In the genomic region with DNA sequence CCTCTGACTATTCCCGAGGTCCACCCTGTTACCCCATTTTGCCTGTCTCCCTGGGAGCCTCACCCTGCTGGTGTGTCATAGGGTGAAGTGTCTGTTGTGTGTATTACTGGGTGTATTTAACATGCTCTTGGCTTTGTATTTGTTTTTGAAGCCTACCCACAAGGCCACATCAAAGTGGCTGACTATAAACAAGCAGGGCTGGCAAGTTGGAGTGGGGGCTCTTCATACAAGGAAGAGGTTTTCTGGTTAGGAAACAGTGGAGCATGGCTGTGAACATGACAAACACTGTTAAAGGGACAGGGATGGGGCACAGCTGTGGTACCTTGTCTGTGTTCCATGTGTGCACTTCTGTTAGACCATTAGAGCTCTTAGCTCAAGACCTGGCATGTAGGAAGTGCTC, we compare ENCODE assay signal across 8 cellular contexts. TPM values are rescaled to one million over a fixed set of nuclear protein-coding genes. Genes with fewer than 3 reads are reported as not detected.
A peak's percentile ranks its signal among the peaks of the same experiment; 100 is the strongest.
DNase-seq lines count a peak whose midpoint lies in the region; ATAC-seq and TF ChIP-seq lines count a peak whose summit lies in the region.

No MANE protein-coding gene starts in this region.

- no TSS peak for BruUV-seq in OCI-LY7 (replicated peaks; lab: Mats Ljungman, UMichigan)

- H3K4me3 ChIP-seq in OCI-LY7 (ENCODE audit: low read depth, low read length, poor library complexity, severe bottlenecking) = no peak overlapping the region

- peak overlapping the region; percentile 55 for H3K27ac ChIP-seq in OCI-LY7 (ENCODE audit: low read depth, low read length, poor library complexity, severe bottlenecking)

- CTCF ChIA-PET in OCI-LY7 (lab: Charles Lee; ENCODE audit: unreplicated experiment) = interaction anchor here (1.0 kb wide), 1 partner anchor 9 kb away, joined by 3 read pairs; no protein-coding TSS in a partner anchor

- peak overlapping the region; percentile 53 for H3K4me2 ChIP-seq in OCI-LY7 (ENCODE audit: low read length)

- intact Hi-C loops in OCI-LY7 (cut with micrococcal nuclease; ENCODE audit: unreplicated experiment) = loop anchor here (5.0 kb wide), 1 partner anchor 134 kb away; the partner anchor contains the start of gene ABRACL

- no peaks in the 10 kb centered on the region for H3K79me2 ChIP-seq in OCI-LY7 (ENCODE audit: insufficient read depth, low read depth, low read length)

- H4K20me1 ChIP-seq in OCI-LY7 (ENCODE audit: insufficient read depth, low read length) = peaks cover 8% of the 10 kb centered on the region; the same call in 1 of the 2 replicates

- POLR2A ChIA-PET in OCI-LY7 (lab: Charles Lee) = interaction anchor here (0.5 to 1.9 kb wide), 7 partner anchors 9 to 199 kb away, joined by 3 to 10 read pairs (median 3); no protein-coding TSS in a partner anchor

- no peak for TF ChIP-seq CTCF in OCI-LY7 (conservative IDR thresholded peaks at IDR 0.05; ENCODE audit: low read length)

- no peaks in the 10 kb centered on the region for H3K9me3 ChIP-seq in OCI-LY7 (ENCODE audit: low read length)

- no peak for ATAC-seq in GM21367 (IDR thresholded peaks at IDR 0.05; ENCODE audit: unreplicated experiment)
- ATAC-seq in HG02870 (IDR thresholded peaks at IDR 0.05; ENCODE audit: unreplicated experiment) = no peak

- 0 out of 2 replicates have a peak, but pooled peaks cover 12% of the 10 kb centered on the region for H3K36me3 ChIP-seq in OCI-LY7 (ENCODE audit: insufficient read depth, low read length)

- peak; percentile 31 for DNase-seq in stimulated activated CD4-positive, alpha-beta T cell treated with anti-CD3 and anti-CD28 coated beads, Interleukin-15, amount 100 ng/mL, for 24 hours
- no peak for DNase-seq in stimulated activated CD4-positive, alpha-beta T cell treated with anti-CD3 and anti-CD28 coated beads, Interleukin-2, amount 100 ng/mL, for 48 hours
- DNase-seq in OCI-LY7 (ENCODE audit: low spot score) = no peak
- peak; percentile 91 for DNase-seq in central memory CD4-positive, alpha-beta T cell
- DNase-seq in stimulated activated CD8-positive, alpha-beta memory T cell treated with anti-CD3 and anti-CD28 coated beads, Interleukin-4, amount 100 ng/mL, for 48 hours = peak; percentile 55
- DNase-seq in HCEC 1CT = no peak

- no peak overlapping the region for H2AFZ ChIP-seq in OCI-LY7 (ENCODE audit: low read length)

- H3K4me1 ChIP-seq in OCI-LY7 (ENCODE audit: insufficient read depth, low read length, poor library complexity, severe bottlenecking) = peaks cover 53% of the 10 kb centered on the region

- H3K9me2 ChIP-seq in OCI-LY7 (ENCODE audit: insufficient read depth, low read length) = no peaks in the 10 kb centered on the region

RNA-seq across cellular contexts. Expression of gene HECA, which starts 26.3 kb away (rescaled TPM):
- total RNA-seq in OCI-LY7 (2014; rRNA removed; shearing (Covaris generic)) = 15.7 and 21.9 TPM in 2 replicates
- 23.3 and 27.3 TPM in 2 replicates for total RNA-seq in OCI-LY7 (2022)

Comparison
In these comparisons a context has a peak if more than half of its experiments do, and no peak if none do; other contexts are left out.
1. DNase-seq: peak in stimulated activated CD4-positive, alpha-beta T cell treated with anti-CD3 and anti-CD28 coated beads, Interleukin-15, amount 100 ng/mL, for 24 hours (single experiment), central memory CD4-positive, alpha-beta T cell (single experiment) and stimulated activated CD8-positive, alpha-beta memory T cell treated with anti-CD3 and anti-CD28 coated beads, Interleukin-4, amount 100 ng/mL, for 48 hours (single experiment); none in stimulated activated CD4-positive, alpha-beta T cell treated with anti-CD3 and anti-CD28 coated beads, Interleukin-2, amount 100 ng/mL, for 48 hours (0 of 2), OCI-LY7 (single experiment) and HCEC 1CT (single experiment).